8 cellular contexts compared by ENCODE assay signal in the genomic region with DNA sequence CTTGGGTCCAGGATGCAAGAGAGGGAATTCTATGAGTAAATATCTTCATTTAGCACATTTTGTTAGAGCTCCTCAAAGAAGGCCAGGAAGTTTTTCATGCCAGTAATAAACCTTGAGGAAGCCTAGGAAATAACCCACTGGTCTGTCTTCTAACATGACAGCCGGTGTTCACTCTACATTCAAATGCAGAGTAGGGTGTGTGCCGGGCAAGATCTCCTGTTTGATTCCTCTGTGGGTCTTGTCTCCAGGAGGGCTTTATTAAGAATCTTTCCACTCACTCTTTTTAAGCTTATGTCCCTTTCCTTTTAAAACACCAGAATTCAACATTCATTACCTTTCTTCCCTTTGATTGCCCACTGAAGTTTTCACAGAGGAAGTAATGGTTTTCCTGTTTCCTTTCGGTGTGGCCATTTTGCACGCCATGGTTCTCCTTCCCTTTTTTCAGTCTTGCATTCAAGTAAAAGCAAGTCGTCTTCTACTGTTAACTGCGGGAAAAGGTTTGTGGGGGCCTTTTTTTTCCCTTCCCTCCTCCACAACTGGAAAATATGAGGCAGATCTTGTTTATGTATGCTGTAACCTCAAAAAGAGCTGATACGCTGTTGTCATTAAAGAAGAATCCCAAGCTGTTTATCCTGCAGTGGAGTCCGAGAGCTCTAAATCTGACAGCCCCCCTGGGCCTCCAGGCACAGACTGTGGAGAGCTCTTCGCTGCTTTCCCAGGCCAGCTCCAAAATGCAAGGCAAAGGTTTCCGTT. TPM values are rescaled to one million over a fixed set of nuclear protein-coding genes. Genes with fewer than 3 reads are reported as not detected.
DNase-seq lines count a peak whose midpoint lies in the region; ATAC-seq and TF ChIP-seq lines count a peak whose summit lies in the region.

No MANE protein-coding gene starts in this region.

- 18 to 22% methylated on average over 8 to 10 of the region's 10 CpGs for WGBS in ectodermal cell, 2 experiments

- no peaks in the 10 kb centered on the region for H3K36me3 ChIP-seq in Peyer's patch
- H3K36me3 ChIP-seq in ectodermal cell (ENCODE audit: control insufficient read depth, insufficient read depth, low read length): no peaks in the 10 kb centered on the region

- no peak for TF ChIP-seq POLR2A in Peyer's patch (IDR thresholded peaks at IDR 0.05)

- H3K27ac ChIP-seq in Peyer's patch (peak overlapping the region; percentile 6 to 74 (median 26)), ectodermal cell (ENCODE audit: insufficient read depth, low read depth, low read length, poor library complexity, severe bottlenecking) (peak overlapping the region; percentile 84)

- H3K9me3 Mint-ChIP-seq in activated naive CD4-positive, alpha-beta T cell treated with anti-CD3 and anti-CD28 coated beads, Interleukin-2, amount 10 ng/mL, durations not matched to agents 7 days and 5 days: peaks cover 20% of the 10 kb centered on the region
- no peaks in the 10 kb centered on the region for H3K9me3 Mint-ChIP-seq in naive B cell

- DNase-seq in activated naive CD4-positive, alpha-beta T cell treated with anti-CD3 and anti-CD28 coated beads, Interleukin-2, amount 10 ng/mL, durations not matched to agents 7 days and 5 days: peak; percentile 41
- DNase-seq in activated naive CD4-positive, alpha-beta T cell (lab: John Stamatoyannopoulos, UW): no peak
- DNase-seq in Peyer's patch: peak in 2 of 3 donors; percentile 43 to 50
- peak; percentile 23 for DNase-seq in naive B cell
- DNase-seq in NCI-H2196 (lab: John Stamatoyannopoulos, UW; ENCODE audit: unreplicated experiment): no peak
- no peak for DNase-seq in NAMALWA (ENCODE audit: low spot score)
- DNase-seq in NCI-H446 treated with DMSO at 0.1 percent for 48 hours (lab: John Stamatoyannopoulos, UW): no peak

- H3K36me3 Mint-ChIP-seq in activated naive CD4-positive, alpha-beta T cell treated with anti-CD3 and anti-CD28 coated beads, Interleukin-2, amount 10 ng/mL, durations not matched to agents 7 days and 5 days: peaks cover 39% of the 10 kb centered on the region
- peaks cover 0 to 3% of the 10 kb centered on the region in 2 donors for H3K36me3 Mint-ChIP-seq in naive B cell

- H3K4me1 Mint-ChIP-seq in activated naive CD4-positive, alpha-beta T cell treated with anti-CD3 and anti-CD28 coated beads, Interleukin-2, amount 10 ng/mL, durations not matched to agents 7 days and 5 days: peaks cover 83% of the 10 kb centered on the region
- H3K4me1 Mint-ChIP-seq in naive B cell: peaks cover 34 to 49% (median 47%) of the 10 kb centered on the region in 3 donors

- H3K27me3 ChIP-seq in Peyer's patch (no peaks in the 10 kb centered on the region), ectodermal cell (ENCODE audit: control insufficient read depth, insufficient read depth, low read length, poor library complexity, severe bottlenecking) (no peaks in the 10 kb centered on the region)

- no peaks in the 10 kb centered on the region for H3K27me3 Mint-ChIP-seq in activated naive CD4-positive, alpha-beta T cell treated with anti-CD3 and anti-CD28 coated beads, Interleukin-2, amount 10 ng/mL, durations not matched to agents 7 days and 5 days
- H3K27me3 Mint-ChIP-seq in naive B cell: no peaks in the 10 kb centered on the region

- H3K4me1 ChIP-seq in Peyer's patch (peaks cover 0 to 14% (median 2%) of the 10 kb centered on the region in 4 donors), ectodermal cell (ENCODE audit: control insufficient read depth, insufficient read depth, low read length) (peaks cover 7% of the 10 kb centered on the region)

- CTCF ChIA-PET in activated naive CD4-positive, alpha-beta T cell treated with anti-CD3 and anti-CD28 coated beads, Interleukin-2, amount 10 ng/mL, durations not matched to agents 7 days and 5 days (lab: Charles Lee): interaction anchor here (0.6 to 3.5 kb wide), 7 partner anchors 9 to 262 kb away, joined by 3 to 29 read pairs (median 3); no protein-coding TSS in a partner anchor

- H3K4me3 Mint-ChIP-seq in activated naive CD4-positive, alpha-beta T cell treated with anti-CD3 and anti-CD28 coated beads, Interleukin-2, amount 10 ng/mL, durations not matched to agents 7 days and 5 days: peak overlapping the region; percentile 47
- peak overlapping the region; percentile 67 to 92 (median 79) for H3K4me3 Mint-ChIP-seq in naive B cell

- H3K9me3 ChIP-seq in Peyer's patch (no peaks in the 10 kb centered on the region), ectodermal cell (ENCODE audit: control insufficient read depth, low read length) (no peaks in the 10 kb centered on the region)

- H3K27ac Mint-ChIP-seq in activated naive CD4-positive, alpha-beta T cell treated with anti-CD3 and anti-CD28 coated beads, Interleukin-2, amount 10 ng/mL, durations not matched to agents 7 days and 5 days: peak overlapping the region; percentile 88
- H3K27ac Mint-ChIP-seq in naive B cell: peak overlapping the region in 5 of 6 donors; percentile 41 to 87 (median 61)

- no peak for ATAC-seq in naive B cell (ENCODE audit: low read depth in 2 of 2)

- H3K4me3 ChIP-seq in Peyer's patch (no peak overlapping the region), ectodermal cell (ENCODE audit: insufficient read depth, low read depth, low read length) (no peak overlapping the region)

- no peak for TF ChIP-seq CTCF in Peyer's patch (IDR thresholded peaks at IDR 0.05)

RNA-seq across cellular contexts. Expression of a gene that starts 40.6 kb away (rescaled TPM):
- 10 to 100 TPM in 3 of 4 donors, 1 to 10 TPM in 1; 5.3 to 69.3 (median 13.1) TPM for total RNA-seq in Peyer's patch
- polyA plus RNA-seq in ectodermal cell (2013, experiment 1 of 4): 2.5 TPM
- 1.2 TPM for polyA plus RNA-seq in ectodermal cell (2013, experiment 2 of 4)
- 3.0 TPM for polyA plus RNA-seq in ectodermal cell (2013, experiment 3 of 4)
- 2.6 TPM for polyA plus RNA-seq in ectodermal cell (2013, experiment 4 of 4)
- 1 to 10 TPM in 2 of 6 donors, under 1 TPM in 3, not detected in 1; 0.29 to 1.2 (median 0.99) TPM for polyA plus RNA-seq in naive B cell (ENCODE audit: low read depth in 6 of 6)

Comparison
In these comparisons a context has a peak if more than half of its experiments do, and no peak if none do; other contexts are left out.
1. DNase-seq: peak in activated naive CD4-positive, alpha-beta T cell treated with anti-CD3 and anti-CD28 coated beads, Interleukin-2, amount 10 ng/mL, durations not matched to agents 7 days and 5 days (single experiment), Peyer's patch (2 of 3) and naive B cell (single experiment); none in activated naive CD4-positive, alpha-beta T cell (0 of 4), NCI-H2196 (single experiment), NAMALWA (single experiment) and NCI-H446 treated with DMSO at 0.1 percent for 48 hours (single experiment).